In genomic region chr7:40095695-40096327, GRCh38 we compare ENCODE assay signal across 19 cellular contexts. TPM values are rescaled to one million over a fixed set of nuclear protein-coding genes. Genes with fewer than 3 reads are reported as not detected.
A peak's percentile ranks its signal among the peaks of the same experiment; 100 is the strongest.
DNase-seq lines count a peak whose midpoint lies in the region; ATAC-seq, FAIRE-seq and TF ChIP-seq lines count a peak whose summit lies in the region.
"Had no signal": no experiment of that assay in that cellular context is flagged by ENCODE, and none has a peak within 500 bp of the region (broad histone marks: within the 10 kb centered on the region; RNA-seq: fewer than 3 reads in every experiment).

No MANE protein-coding gene starts in this region.

- H3K4me1 Mint-ChIP-seq in activated naive CD8-positive, alpha-beta T cell (ENCODE audit: low read depth), result peaks cover 9% of the 10 kb centered on the region
- peaks cover 9% of the 10 kb centered on the region for H3K4me1 Mint-ChIP-seq in activated naive CD8-positive, alpha-beta T cell treated with anti-CD3 and anti-CD28 coated beads, Interleukin-2, amount 50 U/mL, for 24 hours

- no peaks in the 10 kb centered on the region for H3K27me3 Mint-ChIP-seq in activated naive CD8-positive, alpha-beta T cell
- no peaks in the 10 kb centered on the region for H3K27me3 Mint-ChIP-seq in activated naive CD8-positive, alpha-beta T cell treated with anti-CD3 and anti-CD28 coated beads, Interleukin-2, amount 50 U/mL, for 24 hours

- H3K9me3 ChIP-seq in HAP-1 (no peaks in the 10 kb centered on the region), GM12878 (replicated peaks; ENCODE audit: control insufficient read depth, insufficient read depth, low read length) (no peaks in the 10 kb centered on the region), HepG2 (ENCODE audit: low read length) (no peaks in the 10 kb centered on the region)
- H3K9me3 ChIP-seq: Peyer's patch had no signal

- H3K9ac ChIP-seq in GM12878 (ENCODE audit: control insufficient read depth, insufficient read depth, low read length) (no peak overlapping the region), HepG2 (ENCODE audit: insufficient read depth, low read depth, low read length) (no peak overlapping the region)

- TF ChIP-seq EP300 in GM12878 (IDR thresholded peaks at IDR 0.05; ENCODE audit: borderline replicate concordance in 1 of 2, control insufficient read depth in 1 of 2, low read depth in 2 of 2, low read length in 2 of 2) (no peak), HepG2 (IDR thresholded peaks at IDR 0.05; ENCODE audit: low read depth in 2 of 2, low read length in 2 of 2) (0 out of 4 replicates have a peak, but pooled peaks of 1 of the 2 experiments have one; percentile 27), HepG2 (CRISPR knock-in tag; IDR thresholded peaks at IDR 0.05; ENCODE audit: borderline replicate concordance) (no peak)

- CTCF ChIA-PET in GM12878 (lab: Yijun Ruan, JAX), result no interaction called here
- CTCF ChIA-PET in HepG2 (lab: Yijun Ruan, JAX; ENCODE audit: low intra/inter-chr PET ratio, low total read pairs), result no interaction called here
- CTCF ChIA-PET in RWPE1 (lab: Yijun Ruan, JAX), result no interaction called here

- H3K27ac Mint-ChIP-seq in activated naive CD8-positive, alpha-beta T cell, result peak overlapping the region; percentile 10
- no peak overlapping the region for H3K27ac Mint-ChIP-seq in activated naive CD8-positive, alpha-beta T cell treated with anti-CD3 and anti-CD28 coated beads, Interleukin-2, amount 50 U/mL, for 24 hours

- H2AFZ ChIP-seq in GM12878 (ENCODE audit: control insufficient read depth, low read depth, low read length), result no peak overlapping the region
- no peak overlapping the region for H2AFZ ChIP-seq in HepG2 (ENCODE audit: low read length)

- FAIRE-seq in GM12878 (lab: Jason Lieb, UNC) (peak; percentile 27), HepG2 (lab: Jason Lieb, UNC) (no peak)
- FAIRE-seq: GM12892, GM19239 had no signal

- H3K36me3 ChIP-seq in HAP-1 (replicated peaks) (peaks cover 23% of the 10 kb centered on the region), GM12878 (ENCODE audit: control insufficient read depth in 2 of 2, insufficient read depth in 2 of 2, low read length in 1 of 2) (peaks cover 1 to 9% of the 10 kb centered on the region in 2 experiments), HepG2 (replicated peaks in 1 of 2; ENCODE audit: control insufficient read depth in 1 of 2, insufficient read depth in 2 of 2, low read length in 2 of 2) (peaks cover 7 to 30% of the 10 kb centered on the region in 2 experiments)

- H3K27ac ChIP-seq in GM12878 (ENCODE audit: control insufficient read depth, insufficient read depth) (no peak overlapping the region), HepG2 (ENCODE audit: extremely low read length, insufficient read depth, low read length) (peak overlapping the region; percentile 70), RWPE1 (no peak overlapping the region), substantia nigra (ENCODE audit: low read depth, low read length, poor library complexity, severe bottlenecking) (no peak overlapping the region)
- H3K27ac ChIP-seq: C4-2B, Peyer's patch had no signal

- H3K27me3 ChIP-seq in HAP-1 (ENCODE audit: low read depth) (no peaks in the 10 kb centered on the region), GM12878 (replicated peaks in 1 of 2; ENCODE audit: control insufficient read depth in 2 of 2, insufficient read depth in 2 of 2, low read length in 1 of 2) (no peaks in the 10 kb centered on the region), HepG2 (ENCODE audit: control insufficient read depth in 1 of 2, insufficient read depth in 2 of 2, low read length in 2 of 2) (no peaks in the 10 kb centered on the region)
- H3K27me3 ChIP-seq: Peyer's patch had no signal

- H3K4me3 ChIP-seq in HAP-1 (no peak overlapping the region), GM12878 (no peak overlapping the region), HepG2 (replicated peaks in 1 of 3; ENCODE audit: insufficient read depth in 1 of 3, low read depth in 2 of 3, low read length in 3 of 3) (no peak overlapping the region)
- H3K4me3 ChIP-seq: Peyer's patch had no signal

- no peak overlapping the region for H3K4me3 Mint-ChIP-seq in activated naive CD8-positive, alpha-beta T cell
- no peak overlapping the region for H3K4me3 Mint-ChIP-seq in activated naive CD8-positive, alpha-beta T cell treated with anti-CD3 and anti-CD28 coated beads, Interleukin-2, amount 50 U/mL, for 24 hours

- peaks cover 23% of the 10 kb centered on the region for H3K4me1 ChIP-seq in HAP-1
- no peaks in the 10 kb centered on the region for H3K4me1 ChIP-seq in GM12878 (ENCODE audit: control insufficient read depth, insufficient read depth, low read length)
- H3K4me1 ChIP-seq in HepG2 (ENCODE audit: insufficient read depth, low read length), result peaks cover 69% of the 10 kb centered on the region
- H3K4me1 ChIP-seq: Peyer's patch had no signal

- RAD21 ChIA-PET in GM12878 (lab: Charles Lee; ENCODE audit: unreplicated experiment), result no interaction called here

- no peak overlapping the region for H3K4me2 ChIP-seq in GM12878 (ENCODE audit: control insufficient read depth, insufficient read depth)
- peak overlapping the region; percentile 24; the same call in 1 of the 2 replicates for H3K4me2 ChIP-seq in HepG2 (ENCODE audit: low read depth, low read length)

- TF ChIP-seq RAD21 in GM12878 (IDR thresholded peaks at IDR 0.05; ENCODE audit: insufficient read depth, low read depth, low read length) (no peak), HepG2 (CRISPR knock-in tag; IDR thresholded peaks at IDR 0.05) (no peak)

- TF ChIP-seq POLR2A in GM12878 (IDR thresholded peaks at IDR 0.05; ENCODE audit: low read depth, low read length) (no peak), HepG2 (IDR thresholded peaks at IDR 0.05; ENCODE audit: insufficient read depth in 1 of 2, low read depth in 2 of 2, low read length in 2 of 2) (no peak)

- no peak for ATAC-seq in activated naive CD8-positive, alpha-beta T cell treated with anti-CD3 and anti-CD28 coated beads, Interleukin-2, amount 50 U/mL, for 24 hours
- no peak for ATAC-seq in GM12878
- peak; percentile 70 for ATAC-seq in HepG2
- ATAC-seq in GM21390 (IDR thresholded peaks at IDR 0.05; ENCODE audit: unreplicated experiment), result no peak

- BruUV-seq in GM12878 (replicated peaks; lab: Mats Ljungman, UMichigan), result no TSS peak
- BruUV-seq in HepG2 (replicated peaks; lab: Mats Ljungman, UMichigan), result no TSS peak

- SMC1A ChIA-PET in GM12878 (lab: Charles Lee; ENCODE audit: uncharacterized antibody, unreplicated experiment), result no interaction called here

- H4K20me1 ChIP-seq in GM12878 (ENCODE audit: control insufficient read depth, insufficient read depth), result no peaks in the 10 kb centered on the region
- no peaks in the 10 kb centered on the region for H4K20me1 ChIP-seq in HepG2 (ENCODE audit: insufficient read depth, low read length)

- H3K79me2 ChIP-seq in GM12878 (ENCODE audit: control insufficient read depth, insufficient read depth, low read length), result no peaks in the 10 kb centered on the region
- H3K79me2 ChIP-seq in HepG2 (ENCODE audit: insufficient read depth, low read length), result no peaks in the 10 kb centered on the region

- intact Hi-C loops in GM12878 (cut with micrococcal nuclease; ENCODE audit: unreplicated experiment), result no loop called here
- intact Hi-C loops in HepG2 (cut with micrococcal nuclease; ENCODE audit: unreplicated experiment), result no loop called here

- in situ Hi-C loops in HAP-1 (cut with MboI; ENCODE audit: low sequenced_read_pairs), result no loop called here
- in situ Hi-C loops in GM12878 (cut with MboI), result no loop called here
- in situ Hi-C loops in HepG2 (cut with HindIII; ENCODE audit: extremely low pct_ligation_motif_present, low pct_unique_long_range_greater_than_20kb), result no loop called here

- POLR2A ChIA-PET in GM12878 (lab: Charles Lee) (no interaction called here), HepG2 (lab: Yijun Ruan, JAX) (interaction anchor here (1.0 to 3.4 kb wide), 3 partner anchors 37 to 39 kb away, joined by 3 to 12 read pairs (median 3); partner anchors contain the start of genes MPLKIP and SUGCT), RWPE1 (lab: Yijun Ruan, JAX; ENCODE audit: low non-redundant PET) (no interaction called here)

- no peaks in the 10 kb centered on the region for H3K9me3 Mint-ChIP-seq in activated naive CD8-positive, alpha-beta T cell (ENCODE audit: low read depth)
- no peaks in the 10 kb centered on the region for H3K9me3 Mint-ChIP-seq in activated naive CD8-positive, alpha-beta T cell treated with anti-CD3 and anti-CD28 coated beads, Interleukin-2, amount 50 U/mL, for 24 hours

- no peak for DNase-seq in activated naive CD8-positive, alpha-beta T cell treated with anti-CD3 and anti-CD28 coated beads, Interleukin-2, amount 50 U/mL, for 24 hours
- DNase-seq in HAP-1 (ENCODE audit: low spot score in 2 of 2), result peak; percentile 33 to 61
- DNase-seq in GM12878 (ENCODE audit: low read depth, low spot score), result no peak
- DNase-seq in HepG2 (ENCODE audit: low spot score), result no peak
- no peak for DNase-seq in RWPE1 (ENCODE audit: low spot score)
- DNase-seq in substantia nigra (lab: John Stamatoyannopoulos, UW), result no peak
- DNase-seq: Calu3, GOT3, NCI-H1105 treated with DMSO at 0.1 percent for 48 hours, NCI-H187, NCI-H446, NCI-H774, Peyer's patch, SIG-M5 had no signal

- 100% methylated on average over 1 of the region's 1 CpG for WGBS in GM12878 (ENCODE audit: insufficient coverage, insufficient replicate concordance, low lambda C conversion rate, missing lambda C conversion rate)
- WGBS in HepG2 (ENCODE audit: low lambda C conversion rate), result 0% methylated on average over 1 of the region's 1 CpG

- TF ChIP-seq CTCF in GM12878 (IDR thresholded peaks at IDR 0.05 in 2 of 3, conservative IDR thresholded peaks at IDR 0.05 in 1 of 3; ENCODE audit: control insufficient read depth in 2 of 3, extremely low read depth in 1 of 3, insufficient read depth in 1 of 3, low read depth in 3 of 3, low read length in 3 of 3), result no peak
- TF ChIP-seq CTCF in HepG2 (CRISPR knock-in tag; IDR thresholded peaks at IDR 0.05), result no peak
- no peak for TF ChIP-seq CTCF in RWPE1 (conservative IDR thresholded peaks at IDR 0.05; ENCODE audit: low read depth)

- H3K36me3 Mint-ChIP-seq in activated naive CD8-positive, alpha-beta T cell, result peaks cover 6% of the 10 kb centered on the region
- peaks cover 30% of the 10 kb centered on the region for H3K36me3 Mint-ChIP-seq in activated naive CD8-positive, alpha-beta T cell treated with anti-CD3 and anti-CD28 coated beads, Interleukin-2, amount 50 U/mL, for 24 hours (ENCODE audit: low read depth)

RNA-seq across cellular contexts. Expression of gene MPLKIP, which starts 38.6 kb away (rescaled TPM):
- 6.3 and 6.7 TPM in 2 replicates for total RNA-seq in GM12878 (2013; cell fraction: nucleolus; rRNA removed)
- total RNA-seq in GM12878 (2014; rRNA removed), result 39.3 and 44.4 TPM in 2 replicates
- 16.8 and 18.6 TPM in 2 replicates for total RNA-seq in GM12878 (2014; rRNA removed; fragmentation: Illumina TruSeq; extraction: Trizol)
- total RNA-seq in GM12878 (2021), result 40.2 and 45.5 TPM in 2 replicates
- polyA plus RNA-seq in GM12878 (2011; ENCODE audit: low read depth), result 6.5 TPM
- polyA plus RNA-seq in GM12878 (2011; rRNA removed), result 34.2 and 62.9 TPM in 2 replicates
- polyA plus RNA-seq in GM12878 (2011; cell fraction: cytosol; rRNA removed), result 26.4 and 32.7 TPM in 2 replicates
- polyA plus RNA-seq in GM12878 (2011; cell fraction: nucleus; rRNA removed), result 21.0 and 22.9 TPM in 2 replicates
- polyA plus RNA-seq in GM12878 (2012), result 30.5 and 31.8 TPM in 2 replicates
- polyA plus RNA-seq in GM12878 (2014; fragmentation: Illumina TruSeq; extraction: Trizol), result 13.8 and 14.5 TPM in 2 replicates
- 10 to 100 TPM in 1 of 2 experiments, 1 to 10 TPM in 1; 4.6 to 15.2 TPM for polyA plus RNA-seq in GM12878 (2014; fragmentation: Nextera tagmentation; extraction: Ambion mirVana)
- 61.3 and 64.8 TPM in 2 replicates for polyA plus RNA-seq in GM12878 (2014; rRNA removed)
- 10 to 100 TPM; 76.1 to 78.8 TPM for polyA plus RNA-seq in GM12878 (2016; fragmentation: Nextera tagmentation; extraction: Ambion mirVana)
- polyA minus RNA-seq in GM12878 (2011; rRNA and poly(A)+ RNA removed), result 2.1 and 2.3 TPM in 2 replicates
- polyA minus RNA-seq in GM12878 (2011; cell fraction: cytosol; rRNA and poly(A)+ RNA removed), result 0.94 and 3.2 TPM in 2 replicates
- polyA minus RNA-seq in GM12878 (2011; cell fraction: nucleus; rRNA and poly(A)+ RNA removed), result 4.8 and 8.7 TPM in 2 replicates
- total RNA-seq in HepG2 (2016; rRNA removed; fragmentation: Illumina TruSeq; extraction: Trizol), result 45.7 and 66.9 TPM in 2 replicates
- total RNA-seq in HepG2 (2016; cell fraction: cytosol; rRNA removed; fragmentation: Illumina TruSeq; extraction: Trizol; ENCODE audit: low read depth), result 21.7 and 22.6 TPM in 2 replicates
- total RNA-seq in HepG2 (2016; cell fraction: insoluble cytoplasmic fraction; rRNA removed; fragmentation: Illumina TruSeq; extraction: Trizol), result 46.3 and 71.1 TPM in 2 replicates
- total RNA-seq in HepG2 (2016; cell fraction: membrane; rRNA removed; fragmentation: Illumina TruSeq; extraction: Trizol), result 23.7 and 24.4 TPM in 2 replicates
- 24.6 and 25.6 TPM in 2 replicates for total RNA-seq in HepG2 (2016; cell fraction: nucleus; rRNA removed; fragmentation: Illumina TruSeq; extraction: Trizol)
- polyA plus RNA-seq in HepG2 (2011; rRNA removed), result 38.2 and 40.1 TPM in 2 replicates
- 49.9 and 73.9 TPM in 2 replicates for polyA plus RNA-seq in HepG2 (2011; cell fraction: cytosol; rRNA removed)
- polyA plus RNA-seq in HepG2 (2011; cell fraction: nucleus; rRNA removed), result 17.1 and 18.1 TPM in 2 replicates
- polyA plus RNA-seq in HepG2 (2012), result 49.0 and 60.4 TPM in 2 replicates
- 33.5 and 39.5 TPM in 2 replicates for polyA plus RNA-seq in HepG2 (2016; cell fraction: cytosol; fragmentation: Illumina TruSeq; extraction: Trizol; ENCODE audit: low read depth)
- polyA plus RNA-seq in HepG2 (2016; cell fraction: insoluble cytoplasmic fraction; fragmentation: Illumina TruSeq; extraction: Trizol; ENCODE audit: low read depth), result 120 and 138 TPM in 2 replicates
- polyA plus RNA-seq in HepG2 (2016; cell fraction: membrane; fragmentation: Illumina TruSeq; extraction: Trizol; ENCODE audit: low read depth), result 33.4 and 35.3 TPM in 2 replicates
- polyA plus RNA-seq in HepG2 (2016; cell fraction: nucleus; fragmentation: Illumina TruSeq; extraction: Trizol; ENCODE audit: insufficient read depth, low read depth), result 50.0 and 60.7 TPM in 2 replicates
- polyA minus RNA-seq in HepG2 (2011; rRNA and poly(A)+ RNA removed; ENCODE audit: low replicate concordance), result 4.0 and 9.3 TPM in 2 replicates
- 14.3 and 14.7 TPM in 2 replicates for polyA minus RNA-seq in HepG2 (2011; cell fraction: cytosol; rRNA and poly(A)+ RNA removed)
- polyA minus RNA-seq in HepG2 (2011; cell fraction: nucleus; rRNA and poly(A)+ RNA removed), result 8.8 and 10.3 TPM in 2 replicates

RNA-seq across cellular contexts. Expression of gene SUGCT, which starts 39.0 kb away (rescaled TPM):
- 4.8 and 7.7 TPM in 2 replicates for total RNA-seq in GM12878 (2013; cell fraction: nucleolus; rRNA removed)
- total RNA-seq in GM12878 (2014; rRNA removed), result not detected in 2 replicates
- total RNA-seq in GM12878 (2014; rRNA removed; fragmentation: Illumina TruSeq; extraction: Trizol), result 0.51 and 0.67 TPM in 2 replicates
- total RNA-seq in GM12878 (2021), result 0.51 and 1.0 TPM in 2 replicates
- polyA plus RNA-seq in GM12878 (2011; ENCODE audit: low read depth), result not detected
- 0.06 and 0.08 TPM in 2 replicates for polyA plus RNA-seq in GM12878 (2011; rRNA removed)
- polyA plus RNA-seq in GM12878 (2011; cell fraction: cytosol; rRNA removed), result 0.13 TPM in 1 of 2 replicates, not detected in the other
- 0.09 TPM in 1 of 2 replicates, not detected in the other for polyA plus RNA-seq in GM12878 (2011; cell fraction: nucleus; rRNA removed)
- 0.31 TPM in 1 of 2 replicates, not detected in the other for polyA plus RNA-seq in GM12878 (2012)
- 0.22 and 0.46 TPM in 2 replicates for polyA plus RNA-seq in GM12878 (2014; fragmentation: Illumina TruSeq; extraction: Trizol)
- polyA plus RNA-seq in GM12878 (2014; fragmentation: Nextera tagmentation; extraction: Ambion mirVana), result under 1 TPM; 0.35 to 0.79 TPM
- 0.08 and 0.15 TPM in 2 replicates for polyA plus RNA-seq in GM12878 (2014; rRNA removed)
- 1 to 10 TPM in 1 of 2 experiments, under 1 TPM in 1; 0.74 to 1.2 TPM for polyA plus RNA-seq in GM12878 (2016; fragmentation: Nextera tagmentation; extraction: Ambion mirVana)
- polyA minus RNA-seq in GM12878 (2011; rRNA and poly(A)+ RNA removed), result 0.37 TPM in 1 of 2 replicates, not detected in the other
- polyA minus RNA-seq in GM12878 (2011; cell fraction: cytosol; rRNA and poly(A)+ RNA removed), result not detected in 2 replicates
- polyA minus RNA-seq in GM12878 (2011; cell fraction: nucleus; rRNA and poly(A)+ RNA removed), result 0.57 TPM in 1 of 2 replicates, not detected in the other
- total RNA-seq in HepG2 (2016; rRNA removed; fragmentation: Illumina TruSeq; extraction: Trizol), result 22.2 and 23.6 TPM in 2 replicates
- total RNA-seq in HepG2 (2016; cell fraction: cytosol; rRNA removed; fragmentation: Illumina TruSeq; extraction: Trizol; ENCODE audit: low read depth), result 5.1 and 5.8 TPM in 2 replicates
- 24.7 and 27.2 TPM in 2 replicates for total RNA-seq in HepG2 (2016; cell fraction: insoluble cytoplasmic fraction; rRNA removed; fragmentation: Illumina TruSeq; extraction: Trizol)
- total RNA-seq in HepG2 (2016; cell fraction: membrane; rRNA removed; fragmentation: Illumina TruSeq; extraction: Trizol), result 6.1 and 7.0 TPM in 2 replicates
- 25.6 and 32.2 TPM in 2 replicates for total RNA-seq in HepG2 (2016; cell fraction: nucleus; rRNA removed; fragmentation: Illumina TruSeq; extraction: Trizol)
- 8.7 and 10.1 TPM in 2 replicates for polyA plus RNA-seq in HepG2 (2011; rRNA removed)
- polyA plus RNA-seq in HepG2 (2011; cell fraction: cytosol; rRNA removed), result 6.7 and 7.3 TPM in 2 replicates
- 3.8 TPM in 2 replicates for polyA plus RNA-seq in HepG2 (2011; cell fraction: nucleus; rRNA removed)
- polyA plus RNA-seq in HepG2 (2012), result 10.0 and 13.8 TPM in 2 replicates
- 3.3 and 3.9 TPM in 2 replicates for polyA plus RNA-seq in HepG2 (2016; cell fraction: cytosol; fragmentation: Illumina TruSeq; extraction: Trizol; ENCODE audit: low read depth)
- polyA plus RNA-seq in HepG2 (2016; cell fraction: insoluble cytoplasmic fraction; fragmentation: Illumina TruSeq; extraction: Trizol; ENCODE audit: low read depth), result 20.0 and 24.7 TPM in 2 replicates
- 5.1 and 5.6 TPM in 2 replicates for polyA plus RNA-seq in HepG2 (2016; cell fraction: membrane; fragmentation: Illumina TruSeq; extraction: Trizol; ENCODE audit: low read depth)
- 12.5 and 13.2 TPM in 2 replicates for polyA plus RNA-seq in HepG2 (2016; cell fraction: nucleus; fragmentation: Illumina TruSeq; extraction: Trizol; ENCODE audit: insufficient read depth, low read depth)
- 0.09 and 6.1 TPM in 2 replicates for polyA minus RNA-seq in HepG2 (2011; rRNA and poly(A)+ RNA removed; ENCODE audit: low replicate concordance)
- polyA minus RNA-seq in HepG2 (2011; cell fraction: cytosol; rRNA and poly(A)+ RNA removed), result 3.9 and 4.1 TPM in 2 replicates
- 43.1 and 46.1 TPM in 2 replicates for polyA minus RNA-seq in HepG2 (2011; cell fraction: nucleus; rRNA and poly(A)+ RNA removed)

Comparison
In these comparisons a context has a peak if more than half of its experiments do, and no peak if none do; other contexts are left out.
1. DNase-seq: peak in HAP-1 (2 of 2); none in activated naive CD8-positive, alpha-beta T cell treated with anti-CD3 and anti-CD28 coated beads, Interleukin-2, amount 50 U/mL, for 24 hours (single experiment), GM12878 (single experiment), HepG2 (single experiment), RWPE1 (single experiment) and substantia nigra (0 of 49).